ENCODE assay signal across 11 cellular contexts in genomic region chr11:47987310-47987709, GRCh38. TPM values are rescaled to one million over a fixed set of nuclear protein-coding genes. Genes with fewer than 3 reads are reported as not detected.
DNase-seq lines count a peak whose midpoint lies in the region; ATAC-seq, FAIRE-seq and TF ChIP-seq lines count a peak whose summit lies in the region.
"Had no signal": no experiment of that assay in that cellular context is flagged by ENCODE, and none has a peak within 500 bp of the region (broad histone marks: within the 10 kb centered on the region; RNA-seq: fewer than 3 reads in every experiment).

No MANE protein-coding gene starts in this region.

- ATAC-seq in A549: peak; percentile 22 to 25; a peak in 2 of 6 replicates
- no peak for ATAC-seq in T-helper 17 cell
- ATAC-seq in lower lobe of right lung: no peak

- H3K9me3 ChIP-seq in A549 (no peaks in the 10 kb centered on the region), T-helper 17 cell (ENCODE audit: control insufficient read depth, low read length, poor library complexity, severe bottlenecking) (no peaks in the 10 kb centered on the region), lower lobe of right lung (no peaks in the 10 kb centered on the region), uterus (no peaks in the 10 kb centered on the region)
- H3K9me3 ChIP-seq: Caco-2, ovary had no signal

- no peaks in the 10 kb centered on the region for H3K27me3 Mint-ChIP-seq in T-helper 17 cell

- POLR2A ChIA-PET in A549 (lab: Yijun Ruan, JAX) (no interaction called here), RWPE1 (lab: Yijun Ruan, JAX; ENCODE audit: low non-redundant PET) (no interaction called here)

- TF ChIP-seq POLR2A in A549 (IDR thresholded peaks at IDR 0.05; ENCODE audit: low read length): no peak
- no peak for TF ChIP-seq POLR2A in uterus (IDR thresholded peaks at IDR 0.05)

- peak overlapping the region; percentile 51 for H3K4me2 ChIP-seq in A549

- no peak for TF ChIP-seq EP300 in A549 (IDR thresholded peaks at IDR 0.05)

- peak overlapping the region; percentile 61 to 100 for H3K27ac ChIP-seq in A549
- peak overlapping the region; percentile 54 for H3K27ac ChIP-seq in lower lobe of right lung
- H3K27ac ChIP-seq in RWPE1: no peak overlapping the region
- no peak overlapping the region for H3K27ac ChIP-seq in uterus
- H3K27ac ChIP-seq: ovary had no signal

- H3K4me3 ChIP-seq in A549: no peak overlapping the region
- no peak overlapping the region for H3K4me3 ChIP-seq in lower lobe of right lung
- no peak overlapping the region for H3K4me3 ChIP-seq in uterus
- H3K4me3 ChIP-seq: ovary had no signal

- DNase-seq in A549 (ENCODE audit: low read depth in 1 of 2, low spot score in 1 of 2) (peak in 1 of 2 experiments; percentile 39), GM20000 (ENCODE audit: low spot score) (peak; percentile 35), T-helper 17 cell (no peak), lower lobe of right lung (no peak), HT-29 (ENCODE audit: low spot score) (no peak), iPS-NIHi11 (ENCODE audit: low spot score) (no peak), RWPE1 (ENCODE audit: low spot score) (no peak), uterus (no peak)
- DNase-seq: Caco-2, NCI-H1694, ovary had no signal

- no peaks in the 10 kb centered on the region for H3K36me3 Mint-ChIP-seq in T-helper 17 cell (ENCODE audit: low read depth)

- H3K4me1 ChIP-seq in A549: peaks cover 93% of the 10 kb centered on the region
- peaks cover 68% of the 10 kb centered on the region for H3K4me1 ChIP-seq in lower lobe of right lung
- no peaks in the 10 kb centered on the region for H3K4me1 ChIP-seq in uterus

- H3K4me1 Mint-ChIP-seq in T-helper 17 cell: peaks cover 44% of the 10 kb centered on the region

- no peak overlapping the region for H3K4me3 Mint-ChIP-seq in T-helper 17 cell

- H3K36me3 ChIP-seq in lower lobe of right lung (no peaks in the 10 kb centered on the region), uterus (no peaks in the 10 kb centered on the region)
- H3K36me3 ChIP-seq: ovary had no signal

- intact Hi-C loops in lower lobe of right lung (cut with DNase I) (no loop called here), uterus (cut with DNase I; ENCODE audit: low total_unique reads) (no loop called here)

- peak overlapping the region; percentile 49 for H3K27ac Mint-ChIP-seq in T-helper 17 cell

- no peak for TF ChIP-seq CTCF in A549 (IDR thresholded peaks at IDR 0.05)
- no peak for TF ChIP-seq CTCF in GM20000 (IDR thresholded peaks at IDR 0.05; ENCODE audit: extremely low read depth, missing control alignments)
- no peak for TF ChIP-seq CTCF in lower lobe of right lung (IDR thresholded peaks at IDR 0.05)
- TF ChIP-seq CTCF in RWPE1 (conservative IDR thresholded peaks at IDR 0.05; ENCODE audit: low read depth): no peak
- no peak for TF ChIP-seq CTCF in uterus (IDR thresholded peaks at IDR 0.05)

- no peaks in the 10 kb centered on the region for H3K27me3 ChIP-seq in lower lobe of right lung (ENCODE audit: low read depth)
- no peaks in the 10 kb centered on the region for H3K27me3 ChIP-seq in uterus
- H3K27me3 ChIP-seq: ovary had no signal

- WGBS in A549 (ENCODE audit: missing lambda C conversion rate): 57% methylated on average over 2 of the region's 2 CpGs

- CTCF ChIA-PET in A549 (lab: Yijun Ruan, JAX) (interaction anchor here (0.9 kb wide), 1 partner anchor 53 kb away, joined by 5 read pairs; no protein-coding TSS in a partner anchor), RWPE1 (lab: Yijun Ruan, JAX) (no interaction called here)

- FAIRE-seq in A549 (lab: Jason Lieb, UNC): no peak

- no peak for TF ChIP-seq RAD21 in A549 (conservative IDR thresholded peaks at IDR 0.05 in 1 of 2, IDR thresholded peaks at IDR 0.05 in 1 of 2)

TF ChIP-seq in A549, 52 proteins besides CTCF, POLR2A, EP300 and RAD21:
- TF ChIP-seq HMGXB4 (CRISPR knock-in tag; IDR thresholded peaks at IDR 0.05; ENCODE audit: borderline replicate concordance): no peak
- no peak for TF ChIP-seq RFX5 (IDR thresholded peaks at IDR 0.05)
- TF ChIP-seq MAFK (IDR thresholded peaks at IDR 0.05; ENCODE audit: partially characterized antibody): no peak
- TF ChIP-seq EHMT2 (IDR thresholded peaks at IDR 0.05; ENCODE audit: low read depth): no peak
- TF ChIP-seq JUNB (IDR thresholded peaks at IDR 0.05): no peak

RNA-seq across cellular contexts. Expression of gene PTPRJ, which starts 7.0 kb away (rescaled TPM):
- 30.3 and 46.2 TPM in 2 replicates for polyA plus RNA-seq in A549 (2011; rRNA removed)
- polyA plus RNA-seq in A549 (2012; cell fraction: cytosol; rRNA removed): 15.4 and 22.0 TPM in 2 replicates
- 23.1 and 39.4 TPM in 2 replicates for polyA plus RNA-seq in A549 (2012; cell fraction: nucleus; rRNA removed)
- polyA plus RNA-seq in A549 (2017; fragmentation: RNase III; extraction: RNeasy Plus Mini Kit Qiagen cat#74134 plus additional on column Dnase treatment): 47.0 to 55.6 TPM (median 50.5 TPM) in 3 replicates
- 62.1 and 63.5 TPM in 2 replicates for polyA minus RNA-seq in A549 (2011; rRNA and poly(A)+ RNA removed)
- total RNA-seq in T-helper 17 cell: 10 to 100 TPM; 33.2 to 83.9 TPM
- 40.0 TPM for total RNA-seq in lower lobe of right lung
- total RNA-seq in HT-29 (2014; rRNA removed; shearing (Covaris generic)): 11.6 and 16.3 TPM in 2 replicates
- 10 to 100 TPM in 1 of 4 donors, 1 to 10 TPM in 3; 2.1 to 22.1 (median 7.1) TPM for total RNA-seq in uterus

Comparison
In these comparisons a context has a peak if more than half of its experiments do, and no peak if none do; other contexts are left out.
1. ATAC-seq: peak in A549 (2 of 2); none in T-helper 17 cell (single experiment) and lower lobe of right lung (0 of 2).
2. H3K27ac ChIP-seq: peak in A549 (2 of 2) and lower lobe of right lung (single experiment); none in RWPE1 (single experiment) and uterus (0 of 2).